ENCODE assay signal across 28 cellular contexts in genomic region chr3:30076899-30077298, GRCh38.
"Had no signal": no experiment of that assay in that cellular context is flagged by ENCODE, and none has a peak within 500 bp of the region (broad histone marks: within the 10 kb centered on the region; RNA-seq: fewer than 3 reads in every experiment).

No MANE protein-coding gene starts in this region.

- H3K9me3 ChIP-seq: esophagus squamous epithelium, gastrocnemius medialis, left lung, lower lobe of right lung, mucosa of descending colon had no signal

- H3K27ac ChIP-seq: coronary artery, dorsolateral prefrontal cortex, epithelial cell of prostate, esophagus squamous epithelium, gastrocnemius medialis, heart right ventricle, left lung, lower lobe of right lung had no signal

- H3K36me3 ChIP-seq: esophagus squamous epithelium, gastrocnemius medialis, heart right ventricle, left lung, lower lobe of right lung had no signal

- ATAC-seq: effector memory CD8-positive, alpha-beta T cell; esophagus mucosa; gastrocnemius medialis; heart right ventricle; left cardiac atrium; left lung; left ventricle myocardium superior; lower lobe of right lung; mucosa of descending colon; naive thymus-derived CD8-positive, alpha-beta T cell had no signal

- DNase-seq: dermis blood vessel endothelial cell; dorsolateral prefrontal cortex; effector CD8-positive, alpha-beta T cell; effector memory CD8-positive, alpha-beta T cell; endodermal cell; erythroblast; esophagus squamous epithelium; foreskin fibroblast; foreskin melanocyte; gastrocnemius medialis; glutamatergic neuron; head of caudate nucleus; heart right ventricle; hippocampal formation; left cardiac atrium; left lung; left ventricle myocardium superior; lower lobe of right lung; mesenchymal stem cell; mucosa of descending colon; naive B cell; naive thymus-derived CD8-positive, alpha-beta T cell had no signal

- FAIRE-seq: endometrium, islet of Langerhans, keratinocyte had no signal

- H3K4me1 ChIP-seq: esophagus squamous epithelium, heart right ventricle, left lung, lower lobe of right lung had no signal

- H3K4me3 ChIP-seq: coronary artery, dorsolateral prefrontal cortex, esophagus squamous epithelium, gastrocnemius medialis, heart right ventricle, left lung, lower lobe of right lung, mucosa of descending colon had no signal

- H3K27me3 ChIP-seq: esophagus squamous epithelium, gastrocnemius medialis, heart right ventricle, left lung had no signal
